8 cellular contexts compared by ENCODE assay signal in the genomic region with DNA sequence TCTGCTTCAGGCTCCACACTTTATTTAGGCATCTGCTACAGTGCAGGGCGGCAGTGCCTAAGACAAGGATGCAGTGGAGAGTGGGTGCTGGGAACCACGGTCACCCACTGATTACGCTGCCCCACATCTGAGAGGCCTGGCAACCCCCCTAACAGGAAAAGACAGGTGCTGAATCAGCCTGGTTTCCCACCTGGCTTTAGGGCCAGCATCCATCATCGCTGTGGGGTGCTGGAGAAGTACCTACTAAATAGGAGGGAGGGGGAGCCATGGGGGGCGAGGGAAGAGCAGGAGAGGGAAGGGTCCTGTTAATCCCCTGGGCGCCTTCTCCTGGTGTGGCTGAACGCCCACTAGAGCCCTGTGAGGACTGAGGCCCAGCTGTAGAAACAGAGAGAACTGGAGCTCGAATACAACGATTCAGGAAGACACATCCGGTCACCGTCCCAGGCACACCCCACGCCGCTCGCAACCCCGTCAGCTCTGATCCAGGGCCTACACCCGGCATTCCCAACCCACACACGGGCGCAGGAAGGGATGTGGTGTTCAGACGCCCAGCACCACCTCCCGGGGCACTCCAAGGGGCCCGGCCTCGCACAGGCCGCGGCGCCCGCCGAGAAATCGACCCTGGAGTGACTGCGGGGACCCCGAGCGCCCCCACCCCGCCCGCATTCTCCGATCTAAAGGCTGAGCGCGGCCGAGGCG. TPM values are rescaled to one million over a fixed set of nuclear protein-coding genes. Genes with fewer than 3 reads are reported as not detected.
DNase-seq lines count a peak whose midpoint lies in the region; ATAC-seq and TF ChIP-seq lines count a peak whose summit lies in the region.

No MANE protein-coding gene starts in this region.

- H3K27ac Mint-ChIP-seq in brain = peak overlapping the region; percentile 70 to 89 (median 81)

- peak overlapping the region; percentile 70 to 90 (median 81) for H3K4me3 Mint-ChIP-seq in brain

- no peaks in the 10 kb centered on the region for H3K9me3 Mint-ChIP-seq in brain

- DNase-seq in COLO668 (lab: John Stamatoyannopoulos, UW; ENCODE audit: unreplicated experiment) (peak; percentile 70), SK-N-DZ (ENCODE audit: low spot score) (peak; percentile 28), inferior parietal cortex (ENCODE audit: extremely low spot score) (peak; percentile 21), germinal center (ENCODE audit: low spot score) (no peak)
- peak; percentile 36 for DNase-seq in stimulated activated CD4-positive, alpha-beta T cell treated with anti-CD3 and anti-CD28 coated beads, Interleukin-12 subunit alpha, Interleukin-12 subunit beta, amount 100 ng/mL, for 4 hours

- peaks cover 15% of the 10 kb centered on the region for H3K27me3 Mint-ChIP-seq in brain

- peaks cover 39% of the 10 kb centered on the region for H3K36me3 Mint-ChIP-seq in brain

- TF ChIP-seq CTCF in brain (conservative IDR thresholded peaks at IDR 0.05) = no peak

- peaks cover 54% of the 10 kb centered on the region for H3K4me1 Mint-ChIP-seq in brain

- ATAC-seq in GM19455 (IDR thresholded peaks at IDR 0.05; ENCODE audit: unreplicated experiment) (peak; percentile 33), HG03520 (IDR thresholded peaks at IDR 0.05; ENCODE audit: unreplicated experiment) (peak; percentile 12)

RNA-seq across cellular contexts. Expression of a gene that starts 0.6 kb away (rescaled TPM):
- 47.3 and 51.6 TPM in 2 replicates for polyA plus RNA-seq in SK-N-DZ (2014; cell fraction: cytosol; rRNA removed)
- 51.0 and 65.9 TPM in 2 replicates for polyA plus RNA-seq in SK-N-DZ (2014; cell fraction: nucleus; rRNA removed)
- 65.7 TPM for polyA plus RNA-seq in brain (ENCODE audit: insufficient read depth, low read depth, low replicate concordance)
